In the genomic region with DNA sequence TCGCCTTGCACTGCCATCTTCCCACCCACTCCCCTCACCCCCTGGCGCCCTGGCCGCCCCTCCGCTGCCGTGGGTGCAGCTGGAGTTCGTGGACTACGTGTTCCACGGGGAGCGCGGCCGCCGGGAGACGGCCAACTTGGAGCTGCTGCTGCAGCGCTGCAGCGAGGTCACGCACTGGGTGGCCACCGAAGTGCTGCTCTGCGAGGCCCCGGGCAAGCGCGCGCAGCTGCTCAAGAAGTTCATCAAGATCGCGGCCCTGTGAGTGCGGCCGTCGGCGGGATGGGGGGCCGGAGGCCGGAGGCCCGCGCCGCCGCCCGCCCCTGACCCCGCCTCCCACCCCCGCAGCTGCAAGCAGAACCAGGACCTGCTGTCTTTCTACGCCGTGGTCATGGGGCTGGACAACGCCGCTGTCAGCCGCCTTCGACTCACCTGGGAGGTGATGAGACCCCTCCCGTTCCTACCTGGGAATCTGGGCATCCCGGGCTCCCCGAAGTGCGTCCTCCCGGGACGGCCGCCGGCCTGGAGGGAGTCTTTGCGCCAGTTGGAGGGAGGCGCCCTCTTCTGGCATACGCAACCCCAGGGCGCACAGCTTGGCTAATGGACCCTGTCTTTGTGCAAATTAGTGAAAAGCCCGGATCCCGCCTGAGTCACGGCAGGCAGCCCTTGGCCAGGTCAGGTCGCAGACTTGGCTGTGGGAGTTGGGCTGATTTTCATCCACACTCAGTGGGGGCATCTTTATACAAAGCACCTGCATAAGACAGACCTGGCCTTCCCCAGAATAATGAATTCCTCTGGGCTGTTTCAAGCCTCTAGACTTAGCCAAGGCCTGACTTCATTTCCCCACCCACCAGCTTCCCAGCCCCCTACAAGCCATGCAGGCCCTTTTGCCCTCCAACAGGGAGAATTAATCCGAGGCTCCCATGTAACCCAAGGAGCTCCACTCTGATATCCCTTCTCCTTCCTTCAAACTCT, we compare ENCODE assay signal across 8 cellular contexts. TPM values are rescaled to one million over a fixed set of nuclear protein-coding genes. Genes with fewer than 3 reads are reported as not detected.
DNase-seq lines count a peak whose midpoint lies in the region; ATAC-seq and TF ChIP-seq lines count a peak whose summit lies in the region.

No MANE protein-coding gene starts in this region.

- peaks cover 0 to 5% of the 10 kb centered on the region in 2 donors for H3K4me1 ChIP-seq in mucosa of rectum (ENCODE audit: control insufficient read depth in 2 of 2, insufficient read depth in 2 of 2, low read length in 2 of 2)

- H3K27ac ChIP-seq in mucosa of rectum (ENCODE audit: low read depth in 2 of 2, low read length in 2 of 2) = peak overlapping the region in 1 of 2 donors; percentile 16

- peak; percentile 56 for ATAC-seq in HG02870 (IDR thresholded peaks at IDR 0.05; ENCODE audit: unreplicated experiment)
- ATAC-seq in esophagus mucosa = peak; percentile 51

- no peaks in the 10 kb centered on the region for H3K9me3 ChIP-seq in mucosa of rectum (ENCODE audit: control insufficient read depth in 2 of 2, low read length in 2 of 2)

- H3K4me3 ChIP-seq in mucosa of rectum (ENCODE audit: low read length in 2 of 2) = peak overlapping the region; percentile 46 to 70

- no peaks in the 10 kb centered on the region for H3K27me3 ChIP-seq in mucosa of rectum (ENCODE audit: control insufficient read depth in 2 of 2, insufficient read depth in 2 of 2, low read length in 2 of 2)

- DNase-seq in NCI-H774 (lab: John Stamatoyannopoulos, UW) (peak; percentile 68), activated T-cell treated with anti-CD3 and anti-CD28 coated beads for 24 hours (ENCODE audit: low read depth) (peak; percentile 41), GDM1 (lab: John Stamatoyannopoulos, UW) (no peak)
- peak; percentile 23 to 28 for DNase-seq in stimulated activated CD8-positive, alpha-beta memory T cell treated with anti-CD3 and anti-CD28 coated beads, Interleukin-4, amount 100 ng/mL, for 4 hours (ENCODE audit: low read depth in 2 of 2, low spot score in 1 of 2)

- H3K36me3 ChIP-seq in mucosa of rectum (ENCODE audit: control insufficient read depth in 2 of 2, insufficient read depth in 2 of 2, low read length in 2 of 2) = peaks cover 42 to 43% of the 10 kb centered on the region in 2 donors

- H3K9ac ChIP-seq in mucosa of rectum (ENCODE audit: low read depth in 1 of 2, low read length in 2 of 2) = peak overlapping the region in 1 of 2 donors; percentile 32

- TF ChIP-seq CTCF in GM12801 (IDR thresholded peaks at IDR 0.05; ENCODE audit: extremely low read depth, insufficient read length) = peak; percentile 13

RNA-seq across cellular contexts. Expression of a gene that starts 14.3 kb away (rescaled TPM):
- 112 TPM for total RNA-seq in esophagus mucosa

RNA-seq across cellular contexts. Expression of a gene that starts 27.6 kb away (rescaled TPM):
- total RNA-seq in esophagus mucosa = 27.2 TPM

RNA-seq across cellular contexts. Expression of a gene that starts 51.2 kb away (rescaled TPM):
- 38.5 TPM for total RNA-seq in esophagus mucosa
